Comparison of ENCODE assay signal across 9 cellular contexts in the genomic region with DNA sequence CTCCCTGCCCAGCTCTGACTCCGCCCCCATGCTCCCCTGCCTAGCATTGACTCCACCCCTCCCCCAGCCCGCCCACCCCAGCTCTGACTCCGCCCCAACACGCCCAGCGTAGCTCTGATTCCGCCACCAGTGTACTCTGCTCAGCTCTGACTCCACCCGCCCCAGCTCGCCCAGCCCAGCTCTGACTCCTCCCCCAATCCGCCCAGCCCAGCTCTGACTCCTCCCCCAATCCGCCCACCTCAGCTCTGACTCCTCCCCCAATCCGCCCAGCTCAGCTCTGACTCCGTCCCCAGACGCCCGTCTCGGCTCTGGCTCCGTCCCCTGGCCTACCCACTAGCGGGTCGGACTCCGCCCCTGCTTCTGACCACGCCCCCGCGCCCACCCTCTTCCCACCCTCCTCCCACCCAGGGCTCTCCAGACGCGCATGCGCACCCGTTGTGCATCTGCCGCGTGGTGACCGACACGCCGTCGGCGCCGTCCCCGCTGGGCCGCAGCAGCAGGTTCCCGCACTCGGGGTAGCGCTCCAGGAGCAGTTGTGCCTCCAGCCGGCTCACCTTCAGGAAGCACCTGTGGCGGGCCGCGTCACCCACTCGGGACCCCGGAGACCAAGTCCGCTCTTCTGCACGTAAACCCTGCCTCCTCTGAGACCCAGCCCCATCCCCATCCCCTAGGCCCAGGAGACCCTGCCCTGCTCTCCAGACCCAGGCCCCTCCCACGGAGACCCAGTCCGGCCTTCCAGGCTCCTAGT. TPM values are rescaled to one million over a fixed set of nuclear protein-coding genes. Genes with fewer than 3 reads are reported as not detected.
A peak's percentile ranks its signal among the peaks of the same experiment; 100 is the strongest.
DNase-seq lines count a peak whose midpoint lies in the region; ATAC-seq and TF ChIP-seq lines count a peak whose summit lies in the region.
"Had no signal": no experiment of that assay in that cellular context is flagged by ENCODE, and none has a peak within 500 bp of the region (broad histone marks: within the 10 kb centered on the region; RNA-seq: fewer than 3 reads in every experiment).

No MANE protein-coding gene starts in this region.

- peaks cover 0 to 24% (median 16%) of the 10 kb centered on the region in 12 donors for H3K4me1 ChIP-seq in heart left ventricle
- peaks cover 0 to 26% (median 9%) of the 10 kb centered on the region in 4 donors for H3K4me1 ChIP-seq in tibial nerve

- no peaks in the 10 kb centered on the region for H3K9me3 Mint-ChIP-seq in activated naive CD4-positive, alpha-beta T cell treated with anti-CD3 and anti-CD28 coated beads, Interleukin-2, amount 50 U/mL, for 72 hours

- intact Hi-C loops in heart left ventricle (cut with DNase I) (loop anchor here in 2 of 10 donors (5.0 to 10.0 kb wide), 2 partner anchors 64 to 74 kb away; partner anchors contain the start of genes CHAF1A (in 1 of the 2) and SH3GL1 (in 1 of the 2)), posterior cingulate gyrus (cut with DNase I) (loop anchor here (2.0 to 10.0 kb wide), 2 partner anchors 14 to 64 kb away; partner anchors contain the start of gene MPND)

- TF ChIP-seq EP300 in tibial nerve (IDR thresholded peaks at IDR 0.05), result no peak

- no peaks in the 10 kb centered on the region for H3K9me3 ChIP-seq in heart left ventricle
- no peaks in the 10 kb centered on the region for H3K9me3 ChIP-seq in tibial nerve
- H3K9me3 ChIP-seq: HAP-1 had no signal

- H3K36me3 Mint-ChIP-seq in activated naive CD4-positive, alpha-beta T cell treated with anti-CD3 and anti-CD28 coated beads, Interleukin-2, amount 50 U/mL, for 72 hours, result peaks cover 0 to 12% of the 10 kb centered on the region in 2 donors

- no peak for TF ChIP-seq CTCF in AG09309 (IDR thresholded peaks at IDR 0.05; ENCODE audit: control insufficient read depth, insufficient read depth, low read depth, low read length, missing control alignments)
- no peak for TF ChIP-seq CTCF in heart left ventricle (IDR thresholded peaks at IDR 0.05)
- TF ChIP-seq CTCF in tibial nerve (IDR thresholded peaks at IDR 0.05), result peak in 2 of 5 experiments; percentile 29

- H3K27ac ChIP-seq in heart left ventricle (peak overlapping the region in 1 of 12 donors; percentile 31), tibial nerve (peak overlapping the region in 1 of 4 donors; percentile 20)

- H3K27me3 ChIP-seq in heart left ventricle, result peaks cover 0 to 5% (median 0%) of the 10 kb centered on the region in 9 donors
- H3K27me3 ChIP-seq in tibial nerve, result peaks cover 0 to 15% of the 10 kb centered on the region in 2 donors

- DNase-seq in AG09309 (ENCODE audit: low read depth) (no peak), SK-N-DZ (ENCODE audit: low spot score) (peak; percentile 95), heart left ventricle (peak; percentile 89 to 98 (median 95)), posterior cingulate gyrus (peak; percentile 94 to 100 (median 97)), tibial nerve (ENCODE audit: low spot score in 2 of 2) (peak; percentile 56 to 86)
- DNase-seq in activated naive CD4-positive, alpha-beta T cell treated with anti-CD3 and anti-CD28 coated beads, Interleukin-2, amount 50 U/mL, for 72 hours (ENCODE audit: low spot score in 2 of 2), result peak; percentile 96

- ATAC-seq in GM19324 (IDR thresholded peaks at IDR 0.05; ENCODE audit: low FRiP score, unreplicated experiment) (peak; percentile 76), HG03457 (IDR thresholded peaks at IDR 0.05; ENCODE audit: unreplicated experiment) (peak; percentile 61), heart left ventricle (peak; percentile 94 to 96 (median 96))
- peak; percentile 84 to 91 for ATAC-seq in activated naive CD4-positive, alpha-beta T cell treated with anti-CD3 and anti-CD28 coated beads, Interleukin-2, amount 50 U/mL, for 72 hours

- H3K4me3 ChIP-seq in AG09309 (ENCODE audit: control insufficient read depth, low read depth, low read length), result peak overlapping the region; percentile 38
- H3K4me3 ChIP-seq in heart left ventricle, result peak overlapping the region in 11 of 12 donors; percentile 13 to 62 (median 53)
- peak overlapping the region; percentile 27 to 51 (median 42) for H3K4me3 ChIP-seq in tibial nerve
- H3K4me3 ChIP-seq: HAP-1 had no signal

- TF ChIP-seq POLR2A in heart left ventricle (IDR thresholded peaks at IDR 0.05) (peak in 1 of 2 donors; percentile 36), tibial nerve (IDR thresholded peaks at IDR 0.05) (no peak)

- H3K27ac Mint-ChIP-seq in activated naive CD4-positive, alpha-beta T cell treated with anti-CD3 and anti-CD28 coated beads, Interleukin-2, amount 50 U/mL, for 72 hours, result peak overlapping the region; percentile 87 to 94

- H3K36me3 ChIP-seq in heart left ventricle, result no peaks in the 10 kb centered on the region
- H3K36me3 ChIP-seq in tibial nerve, result no peaks in the 10 kb centered on the region
- H3K36me3 ChIP-seq: HAP-1 had no signal

- WGBS in heart left ventricle, 4 donors, result 1 to 3% (median 2%) methylated on average over 39 to 49 of the region's 49 CpGs
- WGBS in tibial nerve, 2 donors, result 2 to 3% methylated on average over 44 to 49 of the region's 49 CpGs

RNA-seq across cellular contexts. Expression of gene STAP2, which starts 10.2 kb away (rescaled TPM):
- 3.9 and 6.6 TPM in 2 replicates for polyA plus RNA-seq in SK-N-DZ (2014; cell fraction: cytosol; rRNA removed)
- polyA plus RNA-seq in SK-N-DZ (2014; cell fraction: nucleus; rRNA removed), result 3.0 and 7.3 TPM in 2 replicates
- total RNA-seq in activated naive CD4-positive, alpha-beta T cell treated with anti-CD3 and anti-CD28 coated beads, Interleukin-2, amount 50 U/mL, for 72 hours, result 10 to 100 TPM; 17.4 to 22.3 TPM
- total RNA-seq in heart left ventricle (10 to 100 TPM in 1 of 9 donors, 1 to 10 TPM in 6, under 1 TPM in 2; 0.67 to 14.2 (median 2.1) TPM), tibial nerve (1 to 10 TPM in 3 of 4 donors, not detected in 1; 3.1 to 6.0 (median 4.8) TPM)
- polyA plus RNA-seq in heart left ventricle, result 1 to 10 TPM; 1.1 to 1.9 TPM

RNA-seq across cellular contexts. Expression of gene MPND, which starts 14.9 kb away (rescaled TPM):
- polyA plus RNA-seq in SK-N-DZ (2014; cell fraction: cytosol; rRNA removed), result 8.7 and 15.5 TPM in 2 replicates
- polyA plus RNA-seq in SK-N-DZ (2014; cell fraction: nucleus; rRNA removed), result 14.1 and 19.4 TPM in 2 replicates
- 10 to 100 TPM; 18.4 to 22.0 TPM for total RNA-seq in activated naive CD4-positive, alpha-beta T cell treated with anti-CD3 and anti-CD28 coated beads, Interleukin-2, amount 50 U/mL, for 72 hours
- total RNA-seq in heart left ventricle (10 to 100 TPM in 7 of 9 donors, 1 to 10 TPM in 2; 8.2 to 23.7 (median 19.0) TPM), tibial nerve (10 to 100 TPM in 1 of 4 donors, 1 to 10 TPM in 3; 2.2 to 13.2 (median 6.6) TPM)
- 10 to 100 TPM; 14.4 to 21.9 TPM for polyA plus RNA-seq in heart left ventricle

RNA-seq across cellular contexts. Expression of gene FSD1, which starts 24.0 kb away (rescaled TPM):
- 127 and 150 TPM in 2 replicates for polyA plus RNA-seq in SK-N-DZ (2014; cell fraction: cytosol; rRNA removed)
- polyA plus RNA-seq in SK-N-DZ (2014; cell fraction: nucleus; rRNA removed), result 340 and 346 TPM in 2 replicates
- 10 to 100 TPM; 15.3 to 38.0 TPM for total RNA-seq in activated naive CD4-positive, alpha-beta T cell treated with anti-CD3 and anti-CD28 coated beads, Interleukin-2, amount 50 U/mL, for 72 hours
- total RNA-seq in heart left ventricle, result 1 to 10 TPM in 1 of 9 donors, not detected in 8; 1.2 TPM
- under 1 TPM in 1 of 2 donors, not detected in 1; 0.04 TPM for polyA plus RNA-seq in heart left ventricle
- total RNA-seq in tibial nerve, result under 1 TPM in 1 of 4 donors, not detected in 3; 0.87 TPM

RNA-seq across cellular contexts. Expression of gene TMIGD2, which starts 26.2 kb away (rescaled TPM):
- polyA plus RNA-seq in SK-N-DZ (2014; cell fraction: cytosol; rRNA removed), result 11.5 and 13.9 TPM in 2 replicates
- 0.60 and 3.6 TPM in 2 replicates for polyA plus RNA-seq in SK-N-DZ (2014; cell fraction: nucleus; rRNA removed)
- 10 to 100 TPM; 10.7 to 45.2 TPM for total RNA-seq in activated naive CD4-positive, alpha-beta T cell treated with anti-CD3 and anti-CD28 coated beads, Interleukin-2, amount 50 U/mL, for 72 hours
- total RNA-seq in heart left ventricle (under 1 TPM in 3 of 9 donors, not detected in 6; 0.20 to 0.67 (median 0.30) TPM), tibial nerve (1 to 10 TPM in 2 of 4 donors, under 1 TPM in 1, not detected in 1; 0.60 to 7.9 (median 1.2) TPM)
- under 1 TPM in 1 of 2 donors, not detected in 1; 0.06 TPM for polyA plus RNA-seq in heart left ventricle

RNA-seq across cellular contexts. Expression of gene SHD, which starts 49.4 kb away (rescaled TPM):
- polyA plus RNA-seq in SK-N-DZ (2014; cell fraction: cytosol; rRNA removed), result 210 and 265 TPM in 2 replicates
- polyA plus RNA-seq in SK-N-DZ (2014; cell fraction: nucleus; rRNA removed), result 520 and 595 TPM in 2 replicates
- not detected for total RNA-seq in activated naive CD4-positive, alpha-beta T cell treated with anti-CD3 and anti-CD28 coated beads, Interleukin-2, amount 50 U/mL, for 72 hours
- total RNA-seq in heart left ventricle (under 1 TPM in 1 of 9 donors, not detected in 8; 0.52 TPM), tibial nerve (not detected)
- polyA plus RNA-seq in heart left ventricle, result not detected

Comparison
In these comparisons a context has a peak if more than half of its experiments do, and no peak if none do; other contexts are left out.
1. RNA of gene FSD1, which starts 24.0 kb away (total RNA-seq): 15.3 to 38.0 TPM in activated naive CD4-positive, alpha-beta T cell treated with anti-CD3 and anti-CD28 coated beads, Interleukin-2, amount 50 U/mL, for 72 hours; 0.87 TPM in tibial nerve and 1.2 TPM in heart left ventricle; every median in the first group is over 4 times any median in the second.
2. Peak in every context shown above with its lines, with median percentiles within 50 percentile points of each other: H3K4me3 ChIP-seq and ATAC-seq.